8 cellular contexts compared by ENCODE assay signal in genomic region chr19:588758-589692, GRCh38. TPM values are rescaled to one million over a fixed set of nuclear protein-coding genes. Genes with fewer than 3 reads are reported as not detected.
DNase-seq lines count a peak whose midpoint lies in the region; ATAC-seq, FAIRE-seq and TF ChIP-seq lines count a peak whose summit lies in the region.

No MANE protein-coding gene starts in this region.

- H3K4me3 Mint-ChIP-seq in MCF 10A (ENCODE audit: unreplicated experiment) (peak overlapping the region; percentile 28), osteocyte (ENCODE audit: unreplicated experiment) (peak overlapping the region; percentile 63)

- FAIRE-seq in frontal cortex (lab: Jason Lieb, UNC): no peak

- BruUV-seq in MCF 10A (replicated peaks; lab: Mats Ljungman, UMichigan): no TSS peak

- CTCF ChIA-PET in MCF 10A (lab: Yijun Ruan, JAX): interaction anchor here (0.6 kb wide), 1 partner anchor 172 kb away, joined by 3 read pairs; no protein-coding TSS in a partner anchor

- H3K27ac Mint-ChIP-seq in MCF 10A (ENCODE audit: low read depth, unreplicated experiment) (no peak overlapping the region), osteocyte (ENCODE audit: unreplicated experiment) (no peak overlapping the region)

- H3K9me3 Mint-ChIP-seq in MCF 10A (ENCODE audit: unreplicated experiment): no peaks in the 10 kb centered on the region
- no peaks in the 10 kb centered on the region for H3K9me3 Mint-ChIP-seq in osteocyte (ENCODE audit: unreplicated experiment)

- no peaks in the 10 kb centered on the region for H3K4me1 Mint-ChIP-seq in MCF 10A (ENCODE audit: insufficient read depth, unreplicated experiment)
- H3K4me1 Mint-ChIP-seq in osteocyte (ENCODE audit: unreplicated experiment): peaks cover 32% of the 10 kb centered on the region

- peak; percentile 44 for DNase-seq in NCI-H2196 (lab: John Stamatoyannopoulos, UW; ENCODE audit: unreplicated experiment)
- DNase-seq in NCI-H2196 treated with DMSO at 0.1 percent for 48 hours (lab: John Stamatoyannopoulos, UW; ENCODE audit: unreplicated experiment): no peak
- peak; percentile 20 for DNase-seq in NCI-H146 treated with DMSO at 0.1 percent for 48 hours (lab: John Stamatoyannopoulos, UW; ENCODE audit: unreplicated experiment)
- DNase-seq in MCF 10A (ENCODE audit: unreplicated experiment): no peak
- DNase-seq in osteocyte (ENCODE audit: extremely low spot score, unreplicated experiment): no peak
- DNase-seq in mucosa of gallbladder (ENCODE audit: low spot score): no peak
- no peak for DNase-seq in frontal cortex (ENCODE audit: low spot score in 2 of 2)

- intact Hi-C loops in MCF 10A (cut with micrococcal nuclease): loop anchor here (2.0 to 5.0 kb wide), 3 partner anchors 44 to 143 kb away; partner anchors contain the start of genes POLRMT and RNF126

- H3K36me3 Mint-ChIP-seq in MCF 10A (ENCODE audit: insufficient read depth, unreplicated experiment): no peaks in the 10 kb centered on the region
- H3K36me3 Mint-ChIP-seq in osteocyte (ENCODE audit: unreplicated experiment): no peaks in the 10 kb centered on the region

- POLR2A ChIA-PET in MCF 10A (lab: Yijun Ruan, JAX): interaction anchor here (1.2 to 3.6 kb wide), 4 partner anchors 13 to 72 kb away, joined by 4 to 17 read pairs (median 6); partner anchors contain the start of genes BSG and CDC34

- TF ChIP-seq CTCF in MCF 10A (IDR thresholded peaks at IDR 0.05; ENCODE audit: unreplicated experiment) (no peak), osteocyte (IDR thresholded peaks at IDR 0.05) (no peak)

- no peak for ATAC-seq in GM18873 (IDR thresholded peaks at IDR 0.05; ENCODE audit: low FRiP score, unreplicated experiment)

- H3K27me3 Mint-ChIP-seq in MCF 10A (ENCODE audit: insufficient read depth, unreplicated experiment) (no peaks in the 10 kb centered on the region), osteocyte (ENCODE audit: unreplicated experiment) (peaks cover 4% of the 10 kb centered on the region)

RNA-seq across cellular contexts. Expression of gene HCN2, which starts 0.7 kb away (rescaled TPM):
- total RNA-seq in MCF 10A (2022) (0.68 and 1.2 TPM in 2 replicates), osteocyte (27.2 and 28.3 TPM in 2 replicates), mucosa of gallbladder (0.40 TPM), frontal cortex (6.1 TPM)

RNA-seq across cellular contexts. Expression of gene BSG, which starts 16.6 kb away (rescaled TPM):
- total RNA-seq in MCF 10A (2022) (550 and 557 TPM in 2 replicates), osteocyte (816 and 859 TPM in 2 replicates), mucosa of gallbladder (480 TPM), frontal cortex (114 TPM)

RNA-seq across cellular contexts. Expression of gene POLRMT, which starts 44.3 kb away (rescaled TPM):
- 36.9 and 40.9 TPM in 2 replicates for total RNA-seq in MCF 10A (2022)
- 44.6 and 47.6 TPM in 2 replicates for total RNA-seq in osteocyte
- 56.0 TPM for total RNA-seq in mucosa of gallbladder
- total RNA-seq in frontal cortex: 15.9 TPM

RNA-seq across cellular contexts. Expression of gene GZMM, which starts 45.2 kb away (rescaled TPM):
- total RNA-seq in MCF 10A (2022) (not detected in 2 replicates), osteocyte (not detected in 2 replicates), mucosa of gallbladder (2.7 TPM), frontal cortex (0.41 TPM)

RNA-seq across cellular contexts. Expression of gene FGF22, which starts 50.7 kb away (rescaled TPM):
- total RNA-seq in MCF 10A (2022) (not detected in 2 replicates), osteocyte (0.81 TPM in 1 of 2 replicates, not detected in the other), mucosa of gallbladder (0.17 TPM), frontal cortex (under 0.01 TPM)

Comparison
In these comparisons a context has a peak if more than half of its experiments do, and no peak if none do; other contexts are left out.
1. DNase-seq: peak in NCI-H2196 (single experiment) and NCI-H146 treated with DMSO at 0.1 percent for 48 hours (single experiment); none in NCI-H2196 treated with DMSO at 0.1 percent for 48 hours (single experiment), MCF 10A (single experiment), osteocyte (single experiment), mucosa of gallbladder (single experiment) and frontal cortex (0 of 2).